10 cellular contexts compared by ENCODE assay signal in genomic region chr12:122111070-122111750, GRCh38. TPM values are rescaled to one million over a fixed set of nuclear protein-coding genes. Genes with fewer than 3 reads are reported as not detected.
DNase-seq lines count a peak whose midpoint lies in the region; ATAC-seq and TF ChIP-seq lines count a peak whose summit lies in the region.
"Had no signal": no experiment of that assay in that cellular context is flagged by ENCODE, and none has a peak within 500 bp of the region (broad histone marks: within the 10 kb centered on the region; RNA-seq: fewer than 3 reads in every experiment).

No MANE protein-coding gene starts in this region.

- no peak for TF ChIP-seq CTCF in activated CD8-positive, alpha-beta T cell treated with anti-CD3 and anti-CD28 coated beads for 36 hours (IDR thresholded peaks at IDR 0.05)
- TF ChIP-seq CTCF in endodermal cell (conservative IDR thresholded peaks at IDR 0.05) (peak; percentile 11), suprapubic skin (IDR thresholded peaks at IDR 0.05) (no peak), osteocyte (IDR thresholded peaks at IDR 0.05) (no peak), coronary artery (IDR thresholded peaks at IDR 0.05) (no peak)

- H3K4me1 ChIP-seq in endodermal cell (ENCODE audit: control insufficient read depth, insufficient read depth, low read length) (peaks cover 2% of the 10 kb centered on the region), suprapubic skin (peaks cover 31% of the 10 kb centered on the region)
- H3K4me1 ChIP-seq: ascending aorta had no signal

- H3K9ac ChIP-seq in endodermal cell (ENCODE audit: extremely low read depth, low read length, poor library complexity, severe bottlenecking) = no peak overlapping the region

- H3K4me3 ChIP-seq in endodermal cell (ENCODE audit: low read length) (no peak overlapping the region), suprapubic skin (no peak overlapping the region), coronary artery (no peak overlapping the region)
- H3K4me3 ChIP-seq: ascending aorta had no signal

- POLR2A ChIA-PET in activated CD8-positive, alpha-beta T cell treated with anti-CD3 and anti-CD28 coated beads for 36 hours (lab: Charles Lee) = interaction anchor here (1.0 to 1.2 kb wide), 2 partner anchors 23 to 46 kb away, joined by 3 to 5 read pairs; no protein-coding TSS in a partner anchor
- POLR2A ChIA-PET in activated CD8-positive, alpha-beta T cell treated with anti-CD3 and anti-CD28 coated beads, Interleukin-2, amount 10 ng/mL, durations not matched to agents 7 days and 5 days (lab: Charles Lee) = no interaction called here

- no peak overlapping the region for H3K4me3 Mint-ChIP-seq in activated CD8-positive, alpha-beta T cell treated with anti-CD3 and anti-CD28 coated beads for 36 hours
- H3K4me3 Mint-ChIP-seq in activated CD8-positive, alpha-beta T cell treated with anti-CD3 and anti-CD28 coated beads, Interleukin-2, amount 10 ng/mL, durations not matched to agents 7 days and 5 days = no peak overlapping the region
- H3K4me3 Mint-ChIP-seq in endodermal cell (no peak overlapping the region), osteocyte (ENCODE audit: unreplicated experiment) (no peak overlapping the region)

- H3K36me3 ChIP-seq in endodermal cell (ENCODE audit: control insufficient read depth, insufficient read depth, low read length) (no peaks in the 10 kb centered on the region), suprapubic skin (no peaks in the 10 kb centered on the region)
- H3K36me3 ChIP-seq: ascending aorta had no signal

- peaks cover 12% of the 10 kb centered on the region for H3K36me3 Mint-ChIP-seq in activated CD8-positive, alpha-beta T cell treated with anti-CD3 and anti-CD28 coated beads for 36 hours (ENCODE audit: low read depth)
- peaks cover 8% of the 10 kb centered on the region for H3K36me3 Mint-ChIP-seq in activated CD8-positive, alpha-beta T cell treated with anti-CD3 and anti-CD28 coated beads, Interleukin-2, amount 10 ng/mL, durations not matched to agents 7 days and 5 days (ENCODE audit: low read depth)
- H3K36me3 Mint-ChIP-seq in endodermal cell (ENCODE audit: low read depth) = no peaks in the 10 kb centered on the region
- no peaks in the 10 kb centered on the region for H3K36me3 Mint-ChIP-seq in osteocyte (ENCODE audit: unreplicated experiment)

- no peaks in the 10 kb centered on the region for H3K9me3 Mint-ChIP-seq in activated CD8-positive, alpha-beta T cell treated with anti-CD3 and anti-CD28 coated beads for 36 hours
- H3K9me3 Mint-ChIP-seq in activated CD8-positive, alpha-beta T cell treated with anti-CD3 and anti-CD28 coated beads, Interleukin-2, amount 10 ng/mL, durations not matched to agents 7 days and 5 days (ENCODE audit: insufficient read depth) = no peaks in the 10 kb centered on the region
- H3K9me3 Mint-ChIP-seq in endodermal cell (no peaks in the 10 kb centered on the region), osteocyte (ENCODE audit: unreplicated experiment) (no peaks in the 10 kb centered on the region)

- H3K9me3 ChIP-seq in endodermal cell (ENCODE audit: control insufficient read depth, low read length) (no peaks in the 10 kb centered on the region), suprapubic skin (no peaks in the 10 kb centered on the region)
- H3K9me3 ChIP-seq: ascending aorta had no signal

- peak; percentile 10 for ATAC-seq in activated CD8-positive, alpha-beta T cell treated with anti-CD3 and anti-CD28 coated beads for 36 hours
- no peak for ATAC-seq in activated CD8-positive, alpha-beta T cell treated with anti-CD3 and anti-CD28 coated beads, Interleukin-2, amount 10 ng/mL, durations not matched to agents 7 days and 5 days

- TF ChIP-seq POLR2A in suprapubic skin (IDR thresholded peaks at IDR 0.05) = no peak

- H3K4me1 Mint-ChIP-seq in activated CD8-positive, alpha-beta T cell treated with anti-CD3 and anti-CD28 coated beads for 36 hours (ENCODE audit: low read depth) = peaks cover 52% of the 10 kb centered on the region
- peaks cover 37% of the 10 kb centered on the region for H3K4me1 Mint-ChIP-seq in activated CD8-positive, alpha-beta T cell treated with anti-CD3 and anti-CD28 coated beads, Interleukin-2, amount 10 ng/mL, durations not matched to agents 7 days and 5 days (ENCODE audit: low read depth)
- H3K4me1 Mint-ChIP-seq in endodermal cell (peaks cover 11% of the 10 kb centered on the region), osteocyte (ENCODE audit: unreplicated experiment) (peaks cover 33% of the 10 kb centered on the region)

- intact Hi-C loops in activated CD8-positive, alpha-beta T cell treated with anti-CD3 and anti-CD28 coated beads for 36 hours (cut with micrococcal nuclease) = no loop called here

- WGBS in endodermal cell (ENCODE audit: insufficient coverage in 1 of 2, insufficient read length in 1 of 2), 2 experiments = 76 to 82% methylated on average over 2 of the region's 3 CpGs
- WGBS in suprapubic skin = 50% methylated on average over 3 of the region's 3 CpGs

- TF ChIP-seq EP300 in suprapubic skin (IDR thresholded peaks at IDR 0.05) = no peak

- no peaks in the 10 kb centered on the region for H3K27me3 Mint-ChIP-seq in activated CD8-positive, alpha-beta T cell treated with anti-CD3 and anti-CD28 coated beads for 36 hours
- no peaks in the 10 kb centered on the region for H3K27me3 Mint-ChIP-seq in activated CD8-positive, alpha-beta T cell treated with anti-CD3 and anti-CD28 coated beads, Interleukin-2, amount 10 ng/mL, durations not matched to agents 7 days and 5 days (ENCODE audit: low read depth)
- H3K27me3 Mint-ChIP-seq in endodermal cell (ENCODE audit: insufficient read depth) (no peaks in the 10 kb centered on the region), osteocyte (ENCODE audit: unreplicated experiment) (no peaks in the 10 kb centered on the region)

- no peak for DNase-seq in activated CD8-positive, alpha-beta T cell treated with anti-CD3 and anti-CD28 coated beads for 36 hours
- DNase-seq in activated CD8-positive, alpha-beta T cell treated with anti-CD3 and anti-CD28 coated beads, Interleukin-2, amount 10 ng/mL, durations not matched to agents 7 days and 5 days = no peak
- DNase-seq in NCI-H345 treated with DMSO at 0.1 percent for 48 hours (lab: John Stamatoyannopoulos, UW; ENCODE audit: unreplicated experiment) (peak; percentile 51), endodermal cell (no peak), suprapubic skin (ENCODE audit: low spot score in 2 of 2) (no peak), osteocyte (ENCODE audit: extremely low spot score, unreplicated experiment) (no peak), A172 (ENCODE audit: low spot score) (no peak), coronary artery (ENCODE audit: low spot score) (no peak)
- DNase-seq: nucleus accumbens had no signal

- CTCF ChIA-PET in activated CD8-positive, alpha-beta T cell treated with anti-CD3 and anti-CD28 coated beads for 36 hours (lab: Charles Lee) = interaction anchor here (0.6 to 2.4 kb wide), 5 partner anchors 12 to 132 kb away, joined by 3 to 12 read pairs (median 3); no protein-coding TSS in a partner anchor
- CTCF ChIA-PET in activated CD8-positive, alpha-beta T cell treated with anti-CD3 and anti-CD28 coated beads, Interleukin-2, amount 10 ng/mL, durations not matched to agents 7 days and 5 days (lab: Charles Lee) = interaction anchor here (1.1 to 2.1 kb wide), 2 partner anchors 10 to 31 kb away, joined by 3 to 5 read pairs; no protein-coding TSS in a partner anchor

- H3K27ac ChIP-seq in endodermal cell (ENCODE audit: low read depth, low read length) = no peak overlapping the region
- H3K27ac ChIP-seq in suprapubic skin = peak overlapping the region; percentile 59
- H3K27ac ChIP-seq in coronary artery = no peak overlapping the region
- H3K27ac ChIP-seq: ascending aorta had no signal

- peak overlapping the region; percentile 15 for H3K27ac Mint-ChIP-seq in activated CD8-positive, alpha-beta T cell treated with anti-CD3 and anti-CD28 coated beads for 36 hours
- H3K27ac Mint-ChIP-seq in activated CD8-positive, alpha-beta T cell treated with anti-CD3 and anti-CD28 coated beads, Interleukin-2, amount 10 ng/mL, durations not matched to agents 7 days and 5 days = no peak overlapping the region
- no peak overlapping the region for H3K27ac Mint-ChIP-seq in endodermal cell
- no peak overlapping the region for H3K27ac Mint-ChIP-seq in osteocyte (ENCODE audit: unreplicated experiment)

- H3K27me3 ChIP-seq in endodermal cell (ENCODE audit: control insufficient read depth, insufficient read depth, low read length, poor library complexity, severe bottlenecking) (no peaks in the 10 kb centered on the region), suprapubic skin (no peaks in the 10 kb centered on the region)
- H3K27me3 ChIP-seq: ascending aorta had no signal

RNA-seq across cellular contexts. Expression of gene MLXIP, which starts 32.7 kb away (rescaled TPM):
- 10 to 100 TPM; 26.0 to 28.7 TPM for total RNA-seq in activated CD8-positive, alpha-beta T cell treated with anti-CD3 and anti-CD28 coated beads for 36 hours
- total RNA-seq in activated CD8-positive, alpha-beta T cell treated with anti-CD3 and anti-CD28 coated beads, Interleukin-2, amount 10 ng/mL, durations not matched to agents 7 days and 5 days = 10 to 100 TPM; 38.8 to 42.7 TPM
- total RNA-seq in endodermal cell = 10 to 100 TPM; 27.4 to 32.2 TPM
- polyA plus RNA-seq in endodermal cell (2013, experiment 1 of 2) = 21.0 TPM
- 18.5 TPM for polyA plus RNA-seq in endodermal cell (2013, experiment 2 of 2)
- total RNA-seq in suprapubic skin = 10 to 100 TPM; 25.2 to 91.4 (median 35.4) TPM
- 51.8 and 54.5 TPM in 2 replicates for total RNA-seq in osteocyte
- total RNA-seq in A172 (2014; rRNA removed; shearing (Covaris generic)) = 5.4 and 10.1 TPM in 2 replicates
